31 cellular contexts compared by ENCODE assay signal in genomic region chr4:160299177-160299576, GRCh38.
"Had no signal": no experiment of that assay in that cellular context is flagged by ENCODE, and none has a peak within 500 bp of the region (broad histone marks: within the 10 kb centered on the region; RNA-seq: fewer than 3 reads in every experiment).

No MANE protein-coding gene starts in this region.

- H3K4me3 Mint-ChIP-seq: activated CD4-positive, alpha-beta memory T cell treated with anti-CD3 and anti-CD28 coated beads for 36 hours; activated CD4-positive, alpha-beta T cell treated with anti-CD3 and anti-CD28 coated beads, Interleukin-2, amount 10 ng/mL, durations not matched to agents 24 days and 14 days; activated naive CD4-positive, alpha-beta T cell treated with anti-CD3 and anti-CD28 coated beads for 36 hours; activated naive CD8-positive, alpha-beta T cell treated with anti-CD3 and anti-CD28 coated beads for 36 hours; activated T-helper 1 cell treated with anti-CD3 and anti-CD28 coated beads, Interleukin-12 subunit alpha, Interleukin-12 subunit beta, Interleukin-2, Interleukin-4 antibody, amounts not matched to agents 30 ng/mL and 10 ng/mL and 1 ng/mL, durations not matched to agents 14 hours and 24 hours and 36 hours; natural killer cell; neural progenitor cell; stimulated activated naive B cell treated with anti-CD40 and anti-IgM and Interleukin-4, amounts not matched to agents 10 μg/mL and 1 μg/mL and 100 μg/mL, for 72 hours had no signal

- DNase-seq: activated CD4-positive, alpha-beta memory T cell treated with anti-CD3 and anti-CD28 coated beads for 36 hours; activated CD4-positive, alpha-beta T cell treated with anti-CD3 and anti-CD28 coated beads, Interleukin-2, amount 10 ng/mL, durations not matched to agents 24 days and 14 days; activated CD8-positive, alpha-beta memory T cell treated with anti-CD3 and anti-CD28 coated beads, Interleukin-2, amount 50 U/mL, for 4 hours; activated effector memory CD4-positive, alpha-beta T cell treated with anti-CD3 and anti-CD28 coated beads, Interleukin-2, amount 50 U/mL, for 16 hours; activated naive CD4-positive, alpha-beta T cell treated with anti-CD3 and anti-CD28 coated beads for 36 hours; activated naive CD8-positive, alpha-beta T cell treated with anti-CD3 and anti-CD28 coated beads for 36 hours; activated T-cell treated with anti-CD3 and anti-CD28 coated beads, Interleukin-2, amount 50 U/mL, for 1 hour; adrenal gland; aorta; body of pancreas; dermis blood vessel endothelial cell; effector CD4-positive, alpha-beta T cell; esophagus squamous epithelium; foreskin melanocyte; heart right ventricle; kidney glomerular epithelial cell; left lung; lower lobe of right lung; natural killer cell; stimulated activated CD4-positive, alpha-beta T cell treated with anti-CD3 and anti-CD28 coated beads, Interleukin-15, amount 100 ng/mL, for 24 hours; stimulated activated CD4-positive, alpha-beta T cell treated with anti-CD3 and anti-CD28 coated beads, Interleukin-2, amount 100 ng/mL, for 24 hours; stimulated activated naive B cell treated with anti-CD40 and anti-IgM and Interleukin-4, amounts not matched to agents 10 μg/mL and 1 μg/mL and 100 μg/mL, for 72 hours; stomach; tibial artery; upper lobe of right lung; WERI-Rb-1 had no signal

- H3K27ac Mint-ChIP-seq: activated CD4-positive, alpha-beta memory T cell treated with anti-CD3 and anti-CD28 coated beads for 36 hours; activated CD4-positive, alpha-beta T cell treated with anti-CD3 and anti-CD28 coated beads, Interleukin-2, amount 10 ng/mL, durations not matched to agents 24 days and 14 days; activated naive CD4-positive, alpha-beta T cell treated with anti-CD3 and anti-CD28 coated beads for 36 hours; activated naive CD8-positive, alpha-beta T cell treated with anti-CD3 and anti-CD28 coated beads for 36 hours; activated T-helper 1 cell treated with anti-CD3 and anti-CD28 coated beads, Interleukin-12 subunit alpha, Interleukin-12 subunit beta, Interleukin-2, Interleukin-4 antibody, amounts not matched to agents 30 ng/mL and 10 ng/mL and 1 ng/mL, durations not matched to agents 14 hours and 24 hours and 36 hours; natural killer cell; neural progenitor cell; stimulated activated naive B cell treated with anti-CD40 and anti-IgM and Interleukin-4, amounts not matched to agents 10 μg/mL and 1 μg/mL and 100 μg/mL, for 72 hours had no signal

- H3K9me3 ChIP-seq: adrenal gland, body of pancreas, esophagus squamous epithelium, heart right ventricle, left lung, lower lobe of right lung, right atrium auricular region, stomach, tibial artery, upper lobe of right lung had no signal

- H3K4me1 Mint-ChIP-seq: activated CD4-positive, alpha-beta T cell treated with anti-CD3 and anti-CD28 coated beads, Interleukin-2, amount 10 ng/mL, durations not matched to agents 24 days and 14 days; activated naive CD8-positive, alpha-beta T cell treated with anti-CD3 and anti-CD28 coated beads for 36 hours; natural killer cell; neural progenitor cell; stimulated activated naive B cell treated with anti-CD40 and anti-IgM and Interleukin-4, amounts not matched to agents 10 μg/mL and 1 μg/mL and 100 μg/mL, for 72 hours had no signal

- H3K36me3 ChIP-seq: adrenal gland, esophagus squamous epithelium, heart right ventricle, left lung, lower lobe of right lung, neural progenitor cell, right atrium auricular region, stomach, tibial artery, upper lobe of right lung, WERI-Rb-1 had no signal

- H3K27ac ChIP-seq: adrenal gland, body of pancreas, epithelial cell of prostate, esophagus squamous epithelium, heart right ventricle, left lung, lower lobe of right lung, neural progenitor cell, right atrium auricular region, stomach, tibial artery, upper lobe of right lung, WERI-Rb-1 had no signal

- H3K27me3 Mint-ChIP-seq: activated CD4-positive, alpha-beta memory T cell treated with anti-CD3 and anti-CD28 coated beads for 36 hours; activated CD4-positive, alpha-beta T cell treated with anti-CD3 and anti-CD28 coated beads, Interleukin-2, amount 10 ng/mL, durations not matched to agents 24 days and 14 days; activated naive CD8-positive, alpha-beta T cell treated with anti-CD3 and anti-CD28 coated beads for 36 hours; stimulated activated naive B cell treated with anti-CD40 and anti-IgM and Interleukin-4, amounts not matched to agents 10 μg/mL and 1 μg/mL and 100 μg/mL, for 72 hours had no signal

- H3K36me3 Mint-ChIP-seq: activated CD4-positive, alpha-beta memory T cell treated with anti-CD3 and anti-CD28 coated beads for 36 hours; activated naive CD8-positive, alpha-beta T cell treated with anti-CD3 and anti-CD28 coated beads for 36 hours; natural killer cell; neural progenitor cell; stimulated activated naive B cell treated with anti-CD40 and anti-IgM and Interleukin-4, amounts not matched to agents 10 μg/mL and 1 μg/mL and 100 μg/mL, for 72 hours had no signal

- H3K9me3 Mint-ChIP-seq: neural progenitor cell had no signal

- H3K4me3 ChIP-seq: adrenal gland, body of pancreas, esophagus squamous epithelium, heart right ventricle, left lung, lower lobe of right lung, neural progenitor cell, right atrium auricular region, stomach, tibial artery, upper lobe of right lung had no signal

- H3K27me3 ChIP-seq: adrenal gland, body of pancreas, esophagus squamous epithelium, heart right ventricle, left lung, neural progenitor cell, right atrium auricular region, stomach, tibial artery, upper lobe of right lung had no signal

- ATAC-seq: activated CD4-positive, CD25-positive, alpha-beta regulatory T cell treated with anti-CD3 and anti-CD28 coated beads, Interleukin-2, amount 50 U/mL, for 24 hours; body of pancreas; heart right ventricle; left lung; lower lobe of right lung; natural killer cell; stimulated activated naive B cell treated with anti-CD40 and anti-IgM and Interleukin-4, amounts not matched to agents 10 μg/mL and 1 μg/mL and 100 μg/mL, for 72 hours; upper lobe of right lung had no signal

- H3K4me1 ChIP-seq: adrenal gland, body of pancreas, esophagus squamous epithelium, heart right ventricle, left lung, lower lobe of right lung, neural progenitor cell, right atrium auricular region, stomach, tibial artery, upper lobe of right lung had no signal
